In genomic region chr21:36463991-36464390, GRCh38 we compare ENCODE assay signal across 16 cellular contexts. TPM values are rescaled to one million over a fixed set of nuclear protein-coding genes. Genes with fewer than 3 reads are reported as not detected.
DNase-seq lines count a peak whose midpoint lies in the region; ATAC-seq and TF ChIP-seq lines count a peak whose summit lies in the region.
"Had no signal": no experiment of that assay in that cellular context is flagged by ENCODE, and none has a peak within 500 bp of the region (broad histone marks: within the 10 kb centered on the region; RNA-seq: fewer than 3 reads in every experiment).

No MANE protein-coding gene starts in this region.

- H3K27ac Mint-ChIP-seq in stimulated activated naive B cell treated with anti-CD40 and anti-IgM and Interleukin-4, amounts not matched to agents 10 μg/mL and 1 μg/mL and 100 μg/mL, for 72 hours, result no peak overlapping the region
- no peak overlapping the region for H3K27ac Mint-ChIP-seq in activated T-cell treated with anti-CD3 and anti-CD28 coated beads, Interleukin-2, amount 50 U/mL, for 24 hours
- H3K27ac Mint-ChIP-seq: CD4-positive, alpha-beta memory T cell; H9 had no signal

- peaks cover 0 to 17% of the 10 kb centered on the region in 2 donors for H3K27me3 Mint-ChIP-seq in stimulated activated naive B cell treated with anti-CD40 and anti-IgM and Interleukin-4, amounts not matched to agents 10 μg/mL and 1 μg/mL and 100 μg/mL, for 72 hours
- H3K27me3 Mint-ChIP-seq in activated T-cell treated with anti-CD3 and anti-CD28 coated beads, Interleukin-2, amount 50 U/mL, for 24 hours, result peaks cover 12% of the 10 kb centered on the region

- H3K4me3 ChIP-seq in PC-3 (ENCODE audit: low read length), result no peak overlapping the region
- H3K4me3 ChIP-seq: BLaER1 treated with 17β-estradiol and CSF1 and Interleukin-3, amounts not matched to agents 10 nM and 100 nM; GM23248 had no signal

- CTCF ChIA-PET in PC-3 (lab: Charles Lee), result interaction anchor here (0.6 kb wide), 1 partner anchor 140 kb away, joined by 3 read pairs; no protein-coding TSS in a partner anchor

- H3K4me1 Mint-ChIP-seq in stimulated activated naive B cell treated with anti-CD40 and anti-IgM and Interleukin-4, amounts not matched to agents 10 μg/mL and 1 μg/mL and 100 μg/mL, for 72 hours, result peaks cover 0 to 3% of the 10 kb centered on the region in 2 donors
- no peaks in the 10 kb centered on the region for H3K4me1 Mint-ChIP-seq in activated T-cell treated with anti-CD3 and anti-CD28 coated beads, Interleukin-2, amount 50 U/mL, for 24 hours (ENCODE audit: low read depth)
- H3K4me1 Mint-ChIP-seq: CD4-positive, alpha-beta memory T cell had no signal

- no TSS peak for BruUV-seq in PC-3 (replicated peaks; lab: Mats Ljungman, UMichigan)

- no peaks in the 10 kb centered on the region for H3K27me3 ChIP-seq in PC-3 (ENCODE audit: low read length)
- H3K27me3 ChIP-seq: BLaER1 treated with 17β-estradiol and CSF1 and Interleukin-3, amounts not matched to agents 10 nM and 100 nM had no signal

- peak overlapping the region; percentile 83 for H3K9ac ChIP-seq in PC-3 (ENCODE audit: low read length)
- H3K9ac ChIP-seq: BLaER1 treated with 17β-estradiol and CSF1 and Interleukin-3, amounts not matched to agents 10 nM and 100 nM; GM23248 had no signal

- no peak overlapping the region for H3K4me3 Mint-ChIP-seq in stimulated activated naive B cell treated with anti-CD40 and anti-IgM and Interleukin-4, amounts not matched to agents 10 μg/mL and 1 μg/mL and 100 μg/mL, for 72 hours
- H3K4me3 Mint-ChIP-seq in activated T-cell treated with anti-CD3 and anti-CD28 coated beads, Interleukin-2, amount 50 U/mL, for 24 hours, result no peak overlapping the region
- H3K4me3 Mint-ChIP-seq: CD4-positive, alpha-beta memory T cell; H9 had no signal

- no peaks in the 10 kb centered on the region for H3K9me2 ChIP-seq in PC-3 (replicated peaks; ENCODE audit: low read length)

- H2AFZ ChIP-seq in PC-3 (ENCODE audit: low read length), result no peak overlapping the region
- H2AFZ ChIP-seq: GM23248 had no signal

- H3F3A ChIP-seq in PC-3 (ENCODE audit: low read length, unreplicated experiment), result no peaks in the 10 kb centered on the region

- DNase-seq in activated effector memory CD4-positive, alpha-beta T cell treated with anti-CD3 and anti-CD28 coated beads, Interleukin-2, amount 50 U/mL, for 16 hours, result peak; percentile 12
- DNase-seq in activated effector memory CD4-positive, alpha-beta T cell treated with Interleukin-2 at 50 U/mL for 16 hours, result no peak
- DNase-seq in PC-3 (no peak), kidney tubule cell (ENCODE audit: low spot score) (peak; percentile 61), NCI-H2171 (lab: John Stamatoyannopoulos, UW) (no peak), CD1c-positive myeloid dendritic cell (ENCODE audit: extremely low spot score) (no peak)
- DNase-seq in stimulated activated naive B cell treated with anti-CD40 and anti-IgM and Interleukin-4, amounts not matched to agents 10 μg/mL and 1 μg/mL and 100 μg/mL, for 72 hours, result no peak
- DNase-seq in activated T-cell treated with anti-CD3 and anti-CD28 coated beads, Interleukin-2, amount 50 U/mL, for 24 hours, result no peak
- DNase-seq: 8988T; AML-193; CD4-positive, alpha-beta memory T cell; DMS79; GM23248; H9 had no signal

- TF ChIP-seq CTCF in PC-3 (conservative IDR thresholded peaks at IDR 0.05; ENCODE audit: low read depth, low read length), result no peak

- peaks cover 54% of the 10 kb centered on the region for H3K4me1 ChIP-seq in PC-3 (ENCODE audit: insufficient read depth, low read length)

- no peaks in the 10 kb centered on the region for H3K36me3 Mint-ChIP-seq in stimulated activated naive B cell treated with anti-CD40 and anti-IgM and Interleukin-4, amounts not matched to agents 10 μg/mL and 1 μg/mL and 100 μg/mL, for 72 hours
- H3K36me3 Mint-ChIP-seq in activated T-cell treated with anti-CD3 and anti-CD28 coated beads, Interleukin-2, amount 50 U/mL, for 24 hours (ENCODE audit: low read depth), result no peaks in the 10 kb centered on the region
- H3K36me3 Mint-ChIP-seq: CD4-positive, alpha-beta memory T cell had no signal

- no peak overlapping the region for H3K4me2 ChIP-seq in PC-3 (ENCODE audit: low read length)
- H3K4me2 ChIP-seq: BLaER1 treated with 17β-estradiol and CSF1 and Interleukin-3, amounts not matched to agents 10 nM and 100 nM had no signal

- intact Hi-C loops in PC-3 (cut with micrococcal nuclease), result no loop called here

- peaks cover 34% of the 10 kb centered on the region for H3K79me2 ChIP-seq in PC-3 (ENCODE audit: low read length)

- H3K36me3 ChIP-seq in PC-3 (ENCODE audit: low read depth, low read length), result no peaks in the 10 kb centered on the region
- H3K36me3 ChIP-seq: BLaER1 treated with 17β-estradiol and CSF1 and Interleukin-3, amounts not matched to agents 10 nM and 100 nM had no signal

- no peaks in the 10 kb centered on the region for H3K9me3 Mint-ChIP-seq in stimulated activated naive B cell treated with anti-CD40 and anti-IgM and Interleukin-4, amounts not matched to agents 10 μg/mL and 1 μg/mL and 100 μg/mL, for 72 hours
- no peaks in the 10 kb centered on the region for H3K9me3 Mint-ChIP-seq in activated T-cell treated with anti-CD3 and anti-CD28 coated beads, Interleukin-2, amount 50 U/mL, for 24 hours
- H3K9me3 Mint-ChIP-seq: CD4-positive, alpha-beta memory T cell; H9 had no signal

- H3K9me3 ChIP-seq in PC-3 (ENCODE audit: low read length), result no peaks in the 10 kb centered on the region
- H3K9me3 ChIP-seq: BLaER1 treated with 17β-estradiol and CSF1 and Interleukin-3, amounts not matched to agents 10 nM and 100 nM had no signal

- POLR2A ChIA-PET in PC-3 (lab: Charles Lee; ENCODE audit: unreplicated experiment), result no interaction called here

- ATAC-seq in PC-3, result no peak
- peak; percentile 39 to 45 for ATAC-seq in stimulated activated naive B cell treated with anti-CD40 and anti-IgM and Interleukin-4, amounts not matched to agents 10 μg/mL and 1 μg/mL and 100 μg/mL, for 72 hours (replicated peaks)

- no peaks in the 10 kb centered on the region for H4K20me1 ChIP-seq in PC-3 (ENCODE audit: low read length)
- H4K20me1 ChIP-seq: BLaER1 treated with 17β-estradiol and CSF1 and Interleukin-3, amounts not matched to agents 10 nM and 100 nM had no signal

- H3K27ac ChIP-seq in PC-3 (ENCODE audit: low read length), result peak overlapping the region; percentile 97
- H3K27ac ChIP-seq: BLaER1 treated with 17β-estradiol and CSF1 and Interleukin-3, amounts not matched to agents 10 nM and 100 nM; GM23248 had no signal

RNA-seq across cellular contexts. Expression of gene CLDN14, which starts 15.9 kb away (rescaled TPM):
- 8.9 and 10.9 TPM in 2 replicates for total RNA-seq in PC-3 (2014; rRNA removed)
- total RNA-seq: CD4-positive, alpha-beta memory T cell; G401; GM23248; H9 had no signal

Comparison
In these comparisons a context has a peak if more than half of its experiments do, and no peak if none do; other contexts are left out.
1. DNase-seq: peak in activated effector memory CD4-positive, alpha-beta T cell treated with anti-CD3 and anti-CD28 coated beads, Interleukin-2, amount 50 U/mL, for 16 hours (single experiment) and kidney tubule cell (single experiment); none in activated effector memory CD4-positive, alpha-beta T cell treated with Interleukin-2 at 50 U/mL for 16 hours (single experiment), PC-3 (single experiment), stimulated activated naive B cell treated with anti-CD40 and anti-IgM and Interleukin-4, amounts not matched to agents 10 μg/mL and 1 μg/mL and 100 μg/mL, for 72 hours (single experiment), NCI-H2171 (single experiment), activated T-cell treated with anti-CD3 and anti-CD28 coated beads, Interleukin-2, amount 50 U/mL, for 24 hours (single experiment) and CD1c-positive myeloid dendritic cell (single experiment).